ENCODE assay signal across 9 cellular contexts in genomic region chr20:57211949-57212889, GRCh38. TPM values are rescaled to one million over a fixed set of nuclear protein-coding genes. Genes with fewer than 3 reads are reported as not detected.
DNase-seq lines count a peak whose midpoint lies in the region; ATAC-seq and TF ChIP-seq lines count a peak whose summit lies in the region.
"Had no signal": no experiment of that assay in that cellular context is flagged by ENCODE, and none has a peak within 500 bp of the region (broad histone marks: within the 10 kb centered on the region; RNA-seq: fewer than 3 reads in every experiment).

No MANE protein-coding gene starts in this region.

- CTCF ChIA-PET in HEK293 (lab: Yijun Ruan, JAX): interaction anchor here (0.6 to 1.6 kb wide), 3 partner anchors 61 to 134 kb away, joined by 3 to 6 read pairs (median 3); no protein-coding TSS in a partner anchor

- H3K4me1 Mint-ChIP-seq in activated T-cell treated with anti-CD3 and anti-CD28 coated beads, Interleukin-2, amount 50 U/mL, for 72 hours (ENCODE audit: low read depth): no peaks in the 10 kb centered on the region

- H3K9me3 Mint-ChIP-seq in activated T-cell treated with anti-CD3 and anti-CD28 coated beads, Interleukin-2, amount 50 U/mL, for 72 hours: peaks cover under 1 to 2% of the 10 kb centered on the region in 2 donors

- H3K27ac Mint-ChIP-seq in activated T-cell treated with anti-CD3 and anti-CD28 coated beads, Interleukin-2, amount 50 U/mL, for 72 hours: no peak overlapping the region

- H3K9me3 ChIP-seq in HEK293 (ENCODE audit: control insufficient read depth, insufficient read depth, low read depth, low read length): no peaks in the 10 kb centered on the region
- peaks cover 0 to 2% of the 10 kb centered on the region in 2 donors for H3K9me3 ChIP-seq in right atrium auricular region

- H3K36me3 Mint-ChIP-seq in activated T-cell treated with anti-CD3 and anti-CD28 coated beads, Interleukin-2, amount 50 U/mL, for 72 hours (ENCODE audit: insufficient read depth in 2 of 2): peaks cover 0 to 1% of the 10 kb centered on the region in 2 donors

- H3K27me3 Mint-ChIP-seq in activated T-cell treated with anti-CD3 and anti-CD28 coated beads, Interleukin-2, amount 50 U/mL, for 72 hours (ENCODE audit: low read depth): peaks cover 12% of the 10 kb centered on the region

- H3K4me3 Mint-ChIP-seq in activated T-cell treated with anti-CD3 and anti-CD28 coated beads, Interleukin-2, amount 50 U/mL, for 72 hours: no peak overlapping the region

- no peak for ATAC-seq in HG03378 (IDR thresholded peaks at IDR 0.05; ENCODE audit: unreplicated experiment)
- no peak for ATAC-seq in GM21737 (IDR thresholded peaks at IDR 0.05; ENCODE audit: unreplicated experiment)
- no peak for ATAC-seq in GM18909 (IDR thresholded peaks at IDR 0.05; ENCODE audit: poor library complexity, unreplicated experiment)
- ATAC-seq in activated T-cell treated with anti-CD3 and anti-CD28 coated beads, Interleukin-2, amount 50 U/mL, for 72 hours (replicated peaks in 1 of 2): no peak

- H3K4me3 ChIP-seq in HEK293 (ENCODE audit: low read depth, low read length) (no peak overlapping the region), right atrium auricular region (no peak overlapping the region)

- peak in 30 of 56 donors; percentile 9 to 58 (median 25) for DNase-seq in amygdala (lab: John Stamatoyannopoulos, UW)
- peak; percentile 74 for DNase-seq in right atrium auricular region (ENCODE audit: low spot score)
- DNase-seq in smooth muscle cell of the brain vasculature (ENCODE audit: low read depth, low spot score): peak; percentile 65
- no peak for DNase-seq in activated T-cell treated with anti-CD3 and anti-CD28 coated beads, Interleukin-2, amount 50 U/mL, for 72 hours

- POLR2A ChIA-PET in HEK293 (lab: Yijun Ruan, JAX): no interaction called here

- H3K4me1 ChIP-seq in HEK293 (ENCODE audit: control insufficient read depth, insufficient read depth, low read length): no peaks in the 10 kb centered on the region
- peaks cover 0 to 10% of the 10 kb centered on the region in 2 donors for H3K4me1 ChIP-seq in right atrium auricular region

- no peak overlapping the region for H3K27ac ChIP-seq in HEK293 (ENCODE audit: extremely low read depth, low read depth, low read length)
- no peak overlapping the region for H3K27ac ChIP-seq in right atrium auricular region

- TF ChIP-seq CTCF in HEK293 (tag by site-specific recombination; IDR thresholded peaks at IDR 0.05) (no peak), right atrium auricular region (IDR thresholded peaks at IDR 0.05) (no peak)

- no peaks in the 10 kb centered on the region for H3K27me3 ChIP-seq in right atrium auricular region

- peaks cover 0 to 1% of the 10 kb centered on the region in 2 experiments; a peak in 1 of 3 replicates for H3K36me3 ChIP-seq in HEK293 (ENCODE audit: control insufficient read depth in 2 of 2, insufficient read depth in 1 of 2, low read length in 2 of 2)
- H3K36me3 ChIP-seq in right atrium auricular region: no peaks in the 10 kb centered on the region

TF ChIP-seq in HEK293, 187 proteins besides CTCF, POLR2A, EP300 and RAD21 (continues in another document):
- TF ChIP-seq PATZ1 (tag by site-specific recombination; IDR thresholded peaks at IDR 0.05) (peak; percentile 52; the same call in 1 of the 2 replicates), ZNF654 (tag by site-specific recombination; IDR thresholded peaks at IDR 0.05; ENCODE audit: low read depth) (no peak), ZNF629 (tag by site-specific recombination; IDR thresholded peaks at IDR 0.05) (peak; percentile 91), ZBTB20 (tag by site-specific recombination; IDR thresholded peaks at IDR 0.05) (peak; percentile 73; the same call in 1 of the 2 replicates), ZNF645 (tag by site-specific recombination; IDR thresholded peaks at IDR 0.05) (no peak), YY2 (tag by site-specific recombination; IDR thresholded peaks at IDR 0.05) (no peak), ZBTB7A (tag by site-specific recombination; IDR thresholded peaks at IDR 0.05; ENCODE audit: low read depth) (no peak), ZNF335 (tag by site-specific recombination; conservative IDR thresholded peaks at IDR 0.05) (no peak), PBX3 (CRISPR knock-in tag; IDR thresholded peaks at IDR 0.05) (no peak), ZNF488 (tag by site-specific recombination; IDR thresholded peaks at IDR 0.05) (no peak), IKZF3 (tag by site-specific recombination; IDR thresholded peaks at IDR 0.05) (peak; percentile 51; the same call in 1 of the 2 replicates), ZNF701 (tag by site-specific recombination; IDR thresholded peaks at IDR 0.05) (no peak), ZNF600 (tag by site-specific recombination; IDR thresholded peaks at IDR 0.05) (peak; percentile 81), ZBTB44 (tag by site-specific recombination; IDR thresholded peaks at IDR 0.05) (peak; percentile 87), ZNF341 (tag by site-specific recombination; IDR thresholded peaks at IDR 0.05; ENCODE audit: low read depth) (no peak), PRDM6 (tag by site-specific recombination; IDR thresholded peaks at IDR 0.05) (no peak), SETDB1 (IDR thresholded peaks at IDR 0.05; ENCODE audit: insufficient read length, low read length) (no peak), ZNF175 (tag by site-specific recombination; IDR thresholded peaks at IDR 0.05) (no peak), ZNF830 (tag by site-specific recombination; IDR thresholded peaks at IDR 0.05; ENCODE audit: low read depth) (no peak), ZIC2 (tag by site-specific recombination; IDR thresholded peaks at IDR 0.05) (peak; percentile 99)

RNA-seq across cellular contexts. Expression of gene BMP7, which starts 54.2 kb away (rescaled TPM):
- 10 to 100 TPM; 15.1 to 23.0 TPM for total RNA-seq in right atrium auricular region
- total RNA-seq in activated T-cell treated with anti-CD3 and anti-CD28 coated beads, Interleukin-2, amount 50 U/mL, for 72 hours: under 1 TPM; 0.31 to 0.39 TPM
- total RNA-seq: lung microvascular endothelial cell had no signal

Comparison
In these comparisons a context has a peak if more than half of its experiments do, and no peak if none do; other contexts are left out.
1. DNase-seq: peak in amygdala (30 of 56), right atrium auricular region (single experiment) and smooth muscle cell of the brain vasculature (single experiment); none in activated T-cell treated with anti-CD3 and anti-CD28 coated beads, Interleukin-2, amount 50 U/mL, for 72 hours (0 of 2).
2. RNA of gene BMP7, which starts 54.2 kb away (total RNA-seq): 15.1 to 23.0 TPM in right atrium auricular region; 0.31 to 0.39 TPM in activated T-cell treated with anti-CD3 and anti-CD28 coated beads, Interleukin-2, amount 50 U/mL, for 72 hours; every median in the first group is over 10 times any median in the second.